Comparison of ENCODE assay signal across 8 cellular contexts in genomic region chr19:57239982-57240310, GRCh38. TPM values are rescaled to one million over a fixed set of nuclear protein-coding genes. Genes with fewer than 3 reads are reported as not detected.
DNase-seq lines count a peak whose midpoint lies in the region; ATAC-seq and TF ChIP-seq lines count a peak whose summit lies in the region.

No MANE protein-coding gene starts in this region.

- H3K9me3 Mint-ChIP-seq in CD4-positive, alpha-beta memory T cell: peaks cover 0 to 3% (median 1%) of the 10 kb centered on the region in 8 donors
- no peaks in the 10 kb centered on the region for H3K9me3 Mint-ChIP-seq in natural killer cell treated with Interleukin-12 subunit alpha and Interleukin-12 subunit beta and Interleukin-15 and Interleukin-18, amount 100 ng/mL, for 72 hours

- H3K9me3 ChIP-seq in CD4-positive, alpha-beta memory T cell (ENCODE audit: control insufficient read depth in 1 of 2, low read length in 2 of 2): no peaks in the 10 kb centered on the region
- H3K9me3 ChIP-seq in HUES64 (ENCODE audit: insufficient read depth, low read depth, low read length): no peaks in the 10 kb centered on the region

- ATAC-seq in natural killer cell treated with Interleukin-12 subunit alpha and Interleukin-12 subunit beta and Interleukin-15 and Interleukin-18, amount 100 ng/mL, for 72 hours: no peak
- no peak for ATAC-seq in GM18519 (IDR thresholded peaks at IDR 0.05; ENCODE audit: low FRiP score, unreplicated experiment)

- DNase-seq in CD4-positive, alpha-beta memory T cell: no peak
- no peak for DNase-seq in coronary artery (ENCODE audit: low spot score)
- DNase-seq in natural killer cell treated with Interleukin-12 subunit alpha and Interleukin-12 subunit beta and Interleukin-15 and Interleukin-18, amount 100 ng/mL, for 72 hours (ENCODE audit: low spot score): no peak
- DNase-seq in NCI-H526 (lab: John Stamatoyannopoulos, UW): no peak
- DNase-seq in kidney glomerular epithelial cell (lab: John Stamatoyannopoulos, UW): no peak
- no peak for DNase-seq in SKM-1 treated with dmso at 0.1 percent for 144 hours (lab: John Stamatoyannopoulos, UW; ENCODE audit: unreplicated experiment)

- no peaks in the 10 kb centered on the region for H3K27me3 Mint-ChIP-seq in CD4-positive, alpha-beta memory T cell
- no peaks in the 10 kb centered on the region for H3K27me3 Mint-ChIP-seq in natural killer cell treated with Interleukin-12 subunit alpha and Interleukin-12 subunit beta and Interleukin-15 and Interleukin-18, amount 100 ng/mL, for 72 hours

- peak overlapping the region; percentile 88 for H3K27ac ChIP-seq in CD4-positive, alpha-beta memory T cell (ENCODE audit: low read depth, low read length)
- H3K27ac ChIP-seq in HUES64 (ENCODE audit: low read depth, low read length) (peak overlapping the region; percentile 94), coronary artery (peak overlapping the region; percentile 81 to 85)

- 26% methylated on average over 12 of the region's 12 CpGs for WGBS in HUES64

- CTCF ChIA-PET in CD4-positive, alpha-beta memory T cell (lab: Charles Lee; ENCODE audit: partially characterized antibody): no interaction called here

- H3K27me3 ChIP-seq in CD4-positive, alpha-beta memory T cell (ENCODE audit: insufficient read depth, low read length): no peaks in the 10 kb centered on the region
- H3K27me3 ChIP-seq in HUES64 (ENCODE audit: insufficient read depth, low read length): no peaks in the 10 kb centered on the region

- H3K4me1 ChIP-seq in CD4-positive, alpha-beta memory T cell (ENCODE audit: insufficient read depth, low read length): peaks cover 32% of the 10 kb centered on the region
- H3K4me1 ChIP-seq in HUES64 (ENCODE audit: insufficient read depth, low read length): no peaks in the 10 kb centered on the region

- POLR2A ChIA-PET in CD4-positive, alpha-beta memory T cell (lab: Charles Lee; ENCODE audit: partially characterized antibody): interaction anchor here (1.0 to 2.6 kb wide), 7 partner anchors 40 to 1119 kb away, joined by 5 to 20 read pairs (median 6); partner anchors contain the start of genes TRAPPC2B, ZNF264, ZNF274 and ZNF304

- H3K36me3 ChIP-seq in CD4-positive, alpha-beta memory T cell (ENCODE audit: insufficient read depth, low read length): peaks cover 11% of the 10 kb centered on the region
- H3K36me3 ChIP-seq in HUES64 (ENCODE audit: insufficient read depth, low read length): peaks cover 6% of the 10 kb centered on the region

- peak overlapping the region; percentile 89 to 96 (median 94) for H3K4me3 Mint-ChIP-seq in CD4-positive, alpha-beta memory T cell
- peak overlapping the region; percentile 89 for H3K4me3 Mint-ChIP-seq in natural killer cell treated with Interleukin-12 subunit alpha and Interleukin-12 subunit beta and Interleukin-15 and Interleukin-18, amount 100 ng/mL, for 72 hours

- peak overlapping the region; percentile 94 to 98 (median 96) for H3K27ac Mint-ChIP-seq in CD4-positive, alpha-beta memory T cell
- peak overlapping the region; percentile 90 to 93 for H3K27ac Mint-ChIP-seq in natural killer cell treated with Interleukin-12 subunit alpha and Interleukin-12 subunit beta and Interleukin-15 and Interleukin-18, amount 100 ng/mL, for 72 hours

- peaks cover 13 to 48% (median 36%) of the 10 kb centered on the region in 4 donors for H3K4me1 Mint-ChIP-seq in CD4-positive, alpha-beta memory T cell
- peaks cover 24% of the 10 kb centered on the region in 2 donors for H3K4me1 Mint-ChIP-seq in natural killer cell treated with Interleukin-12 subunit alpha and Interleukin-12 subunit beta and Interleukin-15 and Interleukin-18, amount 100 ng/mL, for 72 hours (ENCODE audit: low read depth in 2 of 2)

- TF ChIP-seq CTCF in coronary artery (IDR thresholded peaks at IDR 0.05): no peak

- peak overlapping the region; percentile 67 to 71 for H3K4me3 ChIP-seq in CD4-positive, alpha-beta memory T cell (ENCODE audit: low read length in 2 of 2)
- H3K4me3 ChIP-seq in HUES64 (ENCODE audit: low read length) (peak overlapping the region; percentile 95), coronary artery (peak overlapping the region; percentile 81)

- intact Hi-C loops in CD4-positive, alpha-beta memory T cell (cut with micrococcal nuclease): loop anchor here (1.0 to 2.0 kb wide), 8 partner anchors 40 to 1099 kb away; partner anchors contain the start of genes ZNF264, ZNF304, ZNF444 and ZNF460

- peaks cover 14 to 26% of the 10 kb centered on the region in 2 donors for H3K36me3 Mint-ChIP-seq in CD4-positive, alpha-beta memory T cell
- H3K36me3 Mint-ChIP-seq in natural killer cell treated with Interleukin-12 subunit alpha and Interleukin-12 subunit beta and Interleukin-15 and Interleukin-18, amount 100 ng/mL, for 72 hours: peaks cover 4% of the 10 kb centered on the region

- peak overlapping the region; percentile 80 for H3K9ac ChIP-seq in HUES64 (ENCODE audit: low read depth, low read length)

RNA-seq across cellular contexts. Expression of gene ZNF805, which starts 0.5 kb away (rescaled TPM):
- 10 to 100 TPM; 19.7 to 21.6 TPM for total RNA-seq in CD4-positive, alpha-beta memory T cell
- polyA plus RNA-seq in CD4-positive, alpha-beta memory T cell: 1 to 10 TPM; 2.7 to 5.6 TPM
- 3.7 TPM for polyA plus RNA-seq in HUES64 (2013, experiment 1 of 2)
- polyA plus RNA-seq in HUES64 (2013, experiment 2 of 2): 3.7 TPM
- 10 to 100 TPM; 14.7 to 15.5 TPM for total RNA-seq in natural killer cell treated with Interleukin-12 subunit alpha and Interleukin-12 subunit beta and Interleukin-15 and Interleukin-18, amount 100 ng/mL, for 72 hours

RNA-seq across cellular contexts. Expression of gene AURKC, which starts 9.1 kb away (rescaled TPM):
- total RNA-seq in CD4-positive, alpha-beta memory T cell: under 1 TPM; 0.67 to 0.81 TPM
- under 1 TPM; 0.29 to 0.54 TPM for polyA plus RNA-seq in CD4-positive, alpha-beta memory T cell
- polyA plus RNA-seq in HUES64 (2013, experiment 1 of 2): 1.7 TPM
- polyA plus RNA-seq in HUES64 (2013, experiment 2 of 2): 1.3 TPM
- total RNA-seq in natural killer cell treated with Interleukin-12 subunit alpha and Interleukin-12 subunit beta and Interleukin-15 and Interleukin-18, amount 100 ng/mL, for 72 hours: 1 to 10 TPM; 1.0 to 2.0 TPM

RNA-seq across cellular contexts. Expression of gene ZNF460, which starts 40.3 kb away (rescaled TPM):
- 10 to 100 TPM; 60.2 to 69.6 TPM for total RNA-seq in CD4-positive, alpha-beta memory T cell
- polyA plus RNA-seq in CD4-positive, alpha-beta memory T cell: 1 to 10 TPM; 4.4 to 4.8 TPM
- polyA plus RNA-seq in HUES64 (2013, experiment 1 of 2): 5.3 TPM
- polyA plus RNA-seq in HUES64 (2013, experiment 2 of 2): 5.9 TPM
- total RNA-seq in natural killer cell treated with Interleukin-12 subunit alpha and Interleukin-12 subunit beta and Interleukin-15 and Interleukin-18, amount 100 ng/mL, for 72 hours: 100 to 1,000 TPM in 1 of 2 donors, 10 to 100 TPM in 1; 57.5 to 106 TPM

RNA-seq across cellular contexts. Expression of gene ZNF264, which starts 48.6 kb away (rescaled TPM):
- total RNA-seq in CD4-positive, alpha-beta memory T cell: 10 to 100 TPM; 62.5 to 64.1 TPM
- 10 to 100 TPM; 12.6 to 13.3 TPM for polyA plus RNA-seq in CD4-positive, alpha-beta memory T cell
- polyA plus RNA-seq in HUES64 (2013, experiment 1 of 2): 4.4 TPM
- 5.2 TPM for polyA plus RNA-seq in HUES64 (2013, experiment 2 of 2)
- total RNA-seq in natural killer cell treated with Interleukin-12 subunit alpha and Interleukin-12 subunit beta and Interleukin-15 and Interleukin-18, amount 100 ng/mL, for 72 hours: 10 to 100 TPM; 40.0 to 40.6 TPM
